ENCODE assay signal across 1 cellular context in genomic region chr11:119983240-119983732, GRCh38.
A peak's percentile ranks its signal among the peaks of the same experiment; 100 is the strongest.
TF ChIP-seq lines count a peak whose summit lies in the region.

No MANE protein-coding gene starts in this region.

TF ChIP-seq in H1, 55 proteins besides CTCF, POLR2A, EP300 and RAD21:
- TF ChIP-seq E2F6 (IDR thresholded peaks at IDR 0.05) (peak; percentile 50; the same call in 1 of the 2 replicates), MAX (IDR thresholded peaks at IDR 0.05) (peak; percentile 73), JUN (IDR thresholded peaks at IDR 0.05; ENCODE audit: low read depth, low read length) (no peak)
